ENCODE assay signal across 8 cellular contexts in genomic region chr1:41241748-41242644, GRCh38. TPM values are rescaled to one million over a fixed set of nuclear protein-coding genes. Genes with fewer than 3 reads are reported as not detected.
DNase-seq lines count a peak whose midpoint lies in the region; ATAC-seq, FAIRE-seq and TF ChIP-seq lines count a peak whose summit lies in the region.

Gene SCMH1, minus strand, starts transcription at chr1:41242306. Its CDS starts 56,173 bp downstream, at chr1:41186133.

- peak; percentile 73 for ATAC-seq in DND-41 (ENCODE audit: insufficient read depth, low read depth)
- ATAC-seq in GM21723 (IDR thresholded peaks at IDR 0.05; ENCODE audit: unreplicated experiment): peak; percentile 40
- peak; percentile 79 for ATAC-seq in K562
- ATAC-seq in HG02973 (IDR thresholded peaks at IDR 0.05; ENCODE audit: unreplicated experiment): no peak

- BruUV-seq in K562 (replicated peaks; lab: Mats Ljungman, UMichigan): no TSS peak

- peak within 1 kb of the TSS; percentile 31 to 66 for H3K4me3 ChIP-seq in DND-41 (ENCODE audit: low read depth in 1 of 2, low read length in 2 of 2)
- H3K4me3 ChIP-seq in K562: peak within 1 kb of the TSS; percentile 66
- H3K4me3 ChIP-seq in iPS-20b (ENCODE audit: low read length): peak within 1 kb of the TSS; percentile 75
- H3K4me3 ChIP-seq in skin epidermis: peak within 1 kb of the TSS; percentile 62 to 98 (median 86)

- H4K20me1 ChIP-seq in DND-41 (ENCODE audit: insufficient read depth, low read length) (no peaks in the 10 kb centered on the region; the same call in 1 of the 2 replicates), K562 (replicated peaks; ENCODE audit: control insufficient read depth, insufficient read depth, low read length) (peaks cover 12% of the 10 kb centered on the region)

- CTCF ChIA-PET in K562 (lab: Yijun Ruan, JAX; ENCODE audit: low intra/inter-chr PET ratio): no interaction called here

- no peaks in the 10 kb centered on the region for H3K9me3 Mint-ChIP-seq in T-helper 2 cell treated with Interferon-gamma antibody and Interleukin-4, amounts not matched to agents 5 μg/mL and 100 μg/mL, for 36 hours

- peak within 1 kb of the TSS; percentile 83 for H3K4me3 Mint-ChIP-seq in T-helper 2 cell treated with Interferon-gamma antibody and Interleukin-4, amounts not matched to agents 5 μg/mL and 100 μg/mL, for 36 hours

- H2AFZ ChIP-seq in DND-41 (ENCODE audit: low read depth, low read length) (peak within 1 kb of the TSS; percentile 83), K562 (ENCODE audit: low read depth, low read length) (peak within 1 kb of the TSS; percentile 96)

- TF ChIP-seq EP300 in K562 (IDR thresholded peaks at IDR 0.05; ENCODE audit: low read length): no peak

- TF ChIP-seq RAD21 in K562 (CRISPR knock-in tag; conservative IDR thresholded peaks at IDR 0.05 in 1 of 2, IDR thresholded peaks at IDR 0.05 in 1 of 2): no peak

- TF ChIP-seq POLR2A in K562 (conservative IDR thresholded peaks at IDR 0.05): peak; percentile 73

- peak within 1 kb of the TSS; percentile 87 for H3K9ac ChIP-seq in DND-41 (ENCODE audit: low read depth, low read length)
- H3K9ac ChIP-seq in K562 (ENCODE audit: insufficient read depth in 1 of 2, low read depth in 2 of 2, low read length in 2 of 2): peak within 1 kb of the TSS; percentile 91 to 95
- H3K9ac ChIP-seq in iPS-20b (ENCODE audit: low read depth, low read length): peak within 1 kb of the TSS; percentile 73; the same call in 1 of the 2 replicates

- H3K9me3 ChIP-seq in DND-41 (ENCODE audit: insufficient read depth, low read length, severe bottlenecking) (no peaks in the 10 kb centered on the region), K562 (replicated peaks; ENCODE audit: control insufficient read depth, insufficient read depth, low read depth, low read length) (no peaks in the 10 kb centered on the region), iPS-20b (ENCODE audit: insufficient read depth, low read depth, low read length) (no peaks in the 10 kb centered on the region)

- FAIRE-seq in K562 (lab: Jason Lieb, UNC): no peak

- in situ Hi-C loops in K562 (cut with MboI): no loop called here

- peaks cover 7% of the 10 kb centered on the region for H3K27me3 Mint-ChIP-seq in T-helper 2 cell treated with Interferon-gamma antibody and Interleukin-4, amounts not matched to agents 5 μg/mL and 100 μg/mL, for 36 hours (ENCODE audit: low read depth)

- POLR2A ChIA-PET in K562 (lab: Yijun Ruan, JAX): interaction anchor here (0.6 to 1.3 kb wide), 7 partner anchors 16 to 392 kb away, joined by 3 to 5 read pairs (median 3); no protein-coding TSS in a partner anchor

- H3K27me3 ChIP-seq in DND-41 (ENCODE audit: insufficient read depth, low read length, poor library complexity) (no peaks in the 10 kb centered on the region), K562 (ENCODE audit: control insufficient read depth in 2 of 2, insufficient read depth in 2 of 2, low read length in 2 of 2) (no peaks in the 10 kb centered on the region), iPS-20b (ENCODE audit: insufficient read depth, low read length) (peaks cover 26% of the 10 kb centered on the region)

- H3K27ac Mint-ChIP-seq in T-helper 2 cell treated with Interferon-gamma antibody and Interleukin-4, amounts not matched to agents 5 μg/mL and 100 μg/mL, for 36 hours: peak within 1 kb of the TSS; percentile 74

- intact Hi-C loops in K562 (cut with micrococcal nuclease): loop anchor here (2.0 to 10.0 kb wide), 2 partner anchors 81 to 197 kb away; no protein-coding TSS in a partner anchor

- H3K36me3 ChIP-seq in DND-41 (ENCODE audit: insufficient read depth, low read length) (no peaks in the 10 kb centered on the region; the same call in 1 of the 2 replicates), K562 (ENCODE audit: control insufficient read depth, insufficient read depth, low read length) (no peaks in the 10 kb centered on the region), iPS-20b (ENCODE audit: insufficient read depth, low read depth, low read length) (no peaks in the 10 kb centered on the region)

- no peaks in the 10 kb centered on the region for H3K9me1 ChIP-seq in K562 (ENCODE audit: control insufficient read depth, insufficient read depth, low read length)

- TF ChIP-seq CTCF in DND-41 (IDR thresholded peaks at IDR 0.05; ENCODE audit: borderline replicate concordance, extremely low read depth, low read length, poor library complexity, severe bottlenecking): no peak
- no peak for TF ChIP-seq CTCF in K562 (IDR thresholded peaks at IDR 0.05 in 2 of 3, conservative IDR thresholded peaks at IDR 0.05 in 1 of 3; ENCODE audit: insufficient read depth in 2 of 3, low read depth in 1 of 3, low read length in 3 of 3)

- H3K4me2 ChIP-seq in DND-41 (ENCODE audit: insufficient read depth, low read length): peak within 1 kb of the TSS; percentile 86
- peak within 1 kb of the TSS; percentile 94 for H3K4me2 ChIP-seq in K562 (ENCODE audit: insufficient read depth, low read length)

- no peaks in the 10 kb centered on the region for H3K36me3 Mint-ChIP-seq in T-helper 2 cell treated with Interferon-gamma antibody and Interleukin-4, amounts not matched to agents 5 μg/mL and 100 μg/mL, for 36 hours (ENCODE audit: low read depth)

- under 1% methylated on average over 67 of the region's 121 CpGs for WGBS in K562 (ENCODE audit: insufficient coverage, low coverage, missing lambda C conversion rate)

- peaks cover 38% of the 10 kb centered on the region for H3K79me2 ChIP-seq in DND-41 (ENCODE audit: insufficient read depth, low read length)
- peaks cover 54% of the 10 kb centered on the region for H3K79me2 ChIP-seq in K562 (ENCODE audit: control insufficient read depth, insufficient read depth, low read length)

- H3K4me1 Mint-ChIP-seq in T-helper 2 cell treated with Interferon-gamma antibody and Interleukin-4, amounts not matched to agents 5 μg/mL and 100 μg/mL, for 36 hours (ENCODE audit: low read depth): peaks cover 33% of the 10 kb centered on the region

- H3K27ac ChIP-seq in DND-41 (ENCODE audit: low read length) (peak within 1 kb of the TSS; percentile 78), K562 (ENCODE audit: extremely low read depth, low read depth, low read length) (peak within 1 kb of the TSS; percentile 92), iPS-20b (ENCODE audit: low read length) (no peak within 1 kb of the TSS), skin epidermis (peak within 1 kb of the TSS; percentile 77 to 98 (median 92))

- DNase-seq in DND-41 (peak; percentile 65), LoVo (ENCODE audit: low spot score) (peak; percentile 68), K562 (ENCODE audit: extremely low read depth in 1 of 4, low spot score in 3 of 4) (peak; percentile 78 to 96 (median 92))
- DNase-seq in T-helper 2 cell treated with Interferon-gamma antibody and Interleukin-4, amounts not matched to agents 5 μg/mL and 100 μg/mL, for 36 hours (ENCODE audit: low spot score): peak; percentile 63

- peaks cover 65% of the 10 kb centered on the region for H3K4me1 ChIP-seq in DND-41 (ENCODE audit: insufficient read depth, low read length)
- H3K4me1 ChIP-seq in K562 (replicated peaks in 1 of 2; ENCODE audit: control insufficient read depth in 2 of 2, insufficient read depth in 2 of 2, low read length in 2 of 2): peaks cover 35 to 57% of the 10 kb centered on the region in 2 experiments
- H3K4me1 ChIP-seq in iPS-20b (ENCODE audit: insufficient read depth, low read length): peaks cover 14% of the 10 kb centered on the region

TF ChIP-seq in K562, 482 proteins besides CTCF, POLR2A, EP300 and RAD21 (continues in another document):
- no peak for TF ChIP-seq ZNF384 (IDR thresholded peaks at IDR 0.05; ENCODE audit: low read depth, low read length)
- TF ChIP-seq BACH1 (tag; IDR thresholded peaks at IDR 0.05): no peak
- TF ChIP-seq MCM3 (IDR thresholded peaks at IDR 0.05): no peak
- no peak for TF ChIP-seq ZNF217 (CRISPR knock-in tag; IDR thresholded peaks at IDR 0.05)
- TF ChIP-seq SMAD2 (IDR thresholded peaks at IDR 0.05; ENCODE audit: low read depth, low read length): no peak
- TF ChIP-seq ZNF668 (CRISPR knock-in tag; IDR thresholded peaks at IDR 0.05): 0 out of 2 replicates have a peak, but pooled peaks have one; percentile 7
- peak; percentile 94 for TF ChIP-seq RB1 (IDR thresholded peaks at IDR 0.05; ENCODE audit: low read depth)
- TF ChIP-seq PURB (CRISPR knock-in tag; IDR thresholded peaks at IDR 0.05; ENCODE audit: low read depth): no peak

RNA-seq across cellular contexts. Expression of gene SCMH1, which starts in this region (rescaled TPM):
- 86.3 and 90.3 TPM in 2 replicates for total RNA-seq in K562 (2011; cell fraction: chromatin; rRNA removed; ENCODE audit: low replicate concordance)
- total RNA-seq in K562 (2011; cell fraction: nucleolus; rRNA removed): 47.4 and 64.9 TPM in 2 replicates
- 66.9 and 67.4 TPM in 2 replicates for total RNA-seq in K562 (2011; cell fraction: nucleoplasm; rRNA removed)
- total RNA-seq in K562 (2014; rRNA removed) (26.8 and 30.5 TPM in 2 replicates), K562 (2014; rRNA removed; fragmentation: Illumina TruSeq; extraction: Trizol) (19.2 and 19.8 TPM in 2 replicates), K562 (2015; rRNA removed; fragmentation: Illumina TruSeq; extraction: Trizol) (24.3 and 27.6 TPM in 2 replicates), K562 (2021) (32.0 and 33.0 TPM in 2 replicates)
- polyA plus RNA-seq in K562 (2011; rRNA removed) (32.3 and 37.6 TPM in 2 replicates), K562 (2014; fragmentation: Illumina TruSeq; extraction: Trizol) (35.3 and 37.0 TPM in 2 replicates), K562 (2014; fragmentation: Nextera tagmentation; extraction: Ambion mirVana) (10 to 100 TPM in 1 of 2 experiments, 1 to 10 TPM in 1; 8.5 to 14.0 TPM), K562 (2014; rRNA removed) (27.6 and 27.9 TPM in 2 replicates)
- polyA plus RNA-seq in K562 (2011; cell fraction: cytosol; rRNA removed): 35.5 and 35.8 TPM in 2 replicates
- 78.5 and 122 TPM in 2 replicates for polyA plus RNA-seq in K562 (2011; cell fraction: nucleus; rRNA removed)
- polyA plus RNA-seq in K562 (2012): 26.6 and 40.9 TPM in 2 replicates
- polyA minus RNA-seq in K562 (2011; rRNA and poly(A)+ RNA removed): 33.1 and 40.4 TPM in 2 replicates
- 16.2 and 17.2 TPM in 2 replicates for polyA minus RNA-seq in K562 (2011; cell fraction: cytosol; rRNA and poly(A)+ RNA removed)
- polyA minus RNA-seq in K562 (2011; cell fraction: nucleus; rRNA and poly(A)+ RNA removed): 36.2 and 36.3 TPM in 2 replicates
